In the genomic region with DNA sequence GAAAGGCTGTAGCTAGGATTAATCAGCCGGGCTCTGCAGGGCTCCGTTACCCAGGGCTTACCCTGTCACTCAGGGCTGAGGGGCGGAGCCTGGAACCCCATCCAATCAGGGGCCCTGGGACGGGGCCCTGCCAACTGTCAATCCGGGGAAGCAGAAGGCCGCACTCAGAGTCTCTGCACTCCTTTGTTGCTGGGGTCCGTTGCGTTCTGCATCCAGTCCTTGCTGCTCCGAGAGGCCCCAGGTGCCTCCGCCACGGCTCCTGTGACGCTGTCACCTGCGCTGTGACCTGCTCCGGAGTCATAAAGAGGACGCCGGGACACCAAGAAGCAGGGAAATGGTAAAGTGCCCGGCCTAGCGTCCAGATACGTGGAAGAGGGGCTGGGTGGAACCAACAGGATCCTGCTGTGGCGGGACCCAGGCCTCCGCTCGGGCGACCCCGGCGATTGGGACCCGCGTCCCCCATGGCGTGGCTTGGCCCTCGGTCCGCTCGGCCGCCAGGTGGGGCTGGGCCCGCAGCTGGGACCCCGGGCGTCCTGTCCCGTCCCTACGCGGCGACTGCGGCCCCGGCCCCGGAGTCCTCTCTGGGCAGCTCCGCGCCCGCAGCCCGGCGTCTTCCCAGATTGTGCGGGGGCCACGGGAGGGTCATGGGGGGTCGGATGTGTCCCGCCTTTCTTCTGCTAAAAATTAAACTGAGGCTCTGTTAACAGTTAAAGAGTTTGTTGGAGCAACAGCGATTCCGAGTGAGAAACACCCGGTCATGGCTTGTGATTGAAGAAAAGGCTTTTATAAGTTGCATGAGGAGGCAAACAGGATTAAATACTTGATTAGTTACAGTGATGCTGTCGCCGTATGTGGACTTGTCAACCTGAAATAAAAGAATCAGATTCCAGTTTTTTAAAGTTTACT, we compare ENCODE assay signal across 8 cellular contexts. TPM values are rescaled to one million over a fixed set of nuclear protein-coding genes. Genes with fewer than 3 reads are reported as not detected.
DNase-seq lines count a peak whose midpoint lies in the region; ATAC-seq, FAIRE-seq and TF ChIP-seq lines count a peak whose summit lies in the region.

A gene (plus strand): TSS at position 133 of the 906 bp plus-strand sequence. CDS start 7,431 bp downstream, outside the sequence.

- no peak within 1 kb of the TSS for H3K27ac ChIP-seq in H1 (ENCODE audit: low read depth, low read length)
- H3K27ac ChIP-seq in mesendoderm (ENCODE audit: low read depth, low read length): peak within 1 kb of the TSS; percentile 57

- peaks cover 9% of the 10 kb centered on the region; the same call in 1 of the 2 replicates for H3K23me2 ChIP-seq in H1 (ENCODE audit: low read depth, low read length)

- no peak within 1 kb of the TSS for H3K18ac ChIP-seq in H1 (ENCODE audit: extremely low read depth, low read length)
- no peak within 1 kb of the TSS for H3K18ac ChIP-seq in mesendoderm (ENCODE audit: low read length)

- H3K23ac ChIP-seq in H1 (ENCODE audit: insufficient read length): peak within 1 kb of the TSS; percentile 4
- H3K23ac ChIP-seq in mesendoderm (ENCODE audit: low read length): no peak within 1 kb of the TSS

- POLR2A ChIA-PET in H1 (lab: Charles Lee; ENCODE audit: partially characterized antibody): interaction anchor here (1.2 to 1.9 kb wide), 5 partner anchors 16 to 237 kb away, joined by 5 to 9 read pairs (median 6); a partner anchor contains a TSS

- H3K9me3 ChIP-seq in H1 (ENCODE audit: insufficient read depth in 2 of 2, low read depth in 1 of 2, low read length in 1 of 2): 0 out of 4 replicates have a peak, but pooled peaks cover 0 to 5% of the 10 kb centered on the region in 2 experiments

- H2AK5ac ChIP-seq in H1 (ENCODE audit: low read depth, low read length) (no peak within 1 kb of the TSS), mesendoderm (ENCODE audit: low read length) (no peak within 1 kb of the TSS)

- H3K79me2 ChIP-seq in H1 (ENCODE audit: control insufficient read depth in 1 of 2, insufficient read depth in 2 of 2, low read length in 2 of 2) (no peaks in the 10 kb centered on the region), mesendoderm (ENCODE audit: control insufficient read depth, insufficient read depth, low read length) (no peaks in the 10 kb centered on the region)

- H3K27me3 ChIP-seq in H1 (replicated peaks in 1 of 4; ENCODE audit: control insufficient read depth in 3 of 4, extremely low read depth in 1 of 4, insufficient read depth in 3 of 4, low read length in 3 of 4) (peaks cover 0 to 10% (median under 1%) of the 10 kb centered on the region in 4 experiments; a peak in 2 of 7 replicates), mesendoderm (ENCODE audit: insufficient read depth, low read length, poor library complexity) (no peaks in the 10 kb centered on the region)

- peak; percentile 84 for ATAC-seq in HG03457 (IDR thresholded peaks at IDR 0.05; ENCODE audit: unreplicated experiment)

- H4K91ac ChIP-seq in H1 (replicated peaks; ENCODE audit: insufficient read length, low read length): no peak within 1 kb of the TSS

- no peak for TF ChIP-seq EP300 in H1 (IDR thresholded peaks at IDR 0.05; ENCODE audit: borderline replicate concordance in 1 of 2, low read depth in 2 of 2, low read length in 2 of 2)

- 4% methylated on average over 43 of the region's 56 CpGs; no CpG with 5 or more reads in 1 of the 2 experiments for WGBS in H1 (ENCODE audit: extremely low coverage in 1 of 2, insufficient coverage in 1 of 2, insufficient read length in 1 of 2, insufficient replicate concordance in 2 of 2, low coverage in 1 of 2, low lambda C conversion rate in 2 of 2, missing lambda C conversion rate in 1 of 2), 2 experiments
- WGBS in mesendoderm (ENCODE audit: extremely low coverage, insufficient coverage, low lambda C conversion rate): no CpG with 5 or more reads among the region's 56 CpGs

- no peak within 1 kb of the TSS for H2BK5ac ChIP-seq in H1 (ENCODE audit: low read depth, low read length)
- no peak within 1 kb of the TSS for H2BK5ac ChIP-seq in mesendoderm (ENCODE audit: low read length)

- H3K79me1 ChIP-seq in H1 (ENCODE audit: low read depth, low read length): no peaks in the 10 kb centered on the region
- H3K79me1 ChIP-seq in mesendoderm (ENCODE audit: low read length): no peaks in the 10 kb centered on the region

- H3K14ac ChIP-seq in H1 (ENCODE audit: insufficient read length): no peak within 1 kb of the TSS

- H2BK120ac ChIP-seq in H1 (replicated peaks; ENCODE audit: low read depth, low read length) (no peak within 1 kb of the TSS), mesendoderm (ENCODE audit: low read depth, low read length) (no peak within 1 kb of the TSS)

- H3K4me2 ChIP-seq in H1 (ENCODE audit: insufficient read depth in 1 of 2, low read depth in 2 of 2, low read length in 2 of 2) (peak within 1 kb of the TSS; percentile 75 to 99), mesendoderm (ENCODE audit: low read length) (peak within 1 kb of the TSS; percentile 100)

- no peak within 1 kb of the TSS for H4K5ac ChIP-seq in H1 (ENCODE audit: insufficient read length, low read depth, low read length)
- no peak within 1 kb of the TSS for H4K5ac ChIP-seq in mesendoderm (ENCODE audit: low read length)

- no peak within 1 kb of the TSS for H4K8ac ChIP-seq in H1 (ENCODE audit: extremely low read depth, insufficient read depth, low read length)
- H4K8ac ChIP-seq in mesendoderm (ENCODE audit: low read depth, low read length): no peak within 1 kb of the TSS

- H2BK15ac ChIP-seq in H1 (ENCODE audit: low read length): no peak within 1 kb of the TSS
- no peak within 1 kb of the TSS for H2BK15ac ChIP-seq in mesendoderm (replicated peaks; ENCODE audit: low read depth)

- H3K4me3 ChIP-seq in H1 (ENCODE audit: extremely low read depth in 1 of 4, insufficient read depth in 2 of 4, low read depth in 3 of 4, low read length in 4 of 4) (peak within 1 kb of the TSS; percentile 49 to 80 (median 76)), mesendoderm (ENCODE audit: low read length) (peak within 1 kb of the TSS; percentile 64)

- H3K4ac ChIP-seq in H1 (replicated peaks; ENCODE audit: insufficient read length, low read depth, low read length): no peak within 1 kb of the TSS
- no peak within 1 kb of the TSS for H3K4ac ChIP-seq in mesendoderm (ENCODE audit: low read depth, low read length)

- H3K9ac ChIP-seq in H1 (replicated peaks in 1 of 4; ENCODE audit: extremely low read depth in 1 of 4, low read depth in 3 of 4, low read length in 3 of 4) (no peak within 1 kb of the TSS; a peak in 2 of 7 replicates), mesendoderm (ENCODE audit: low read length) (peak within 1 kb of the TSS; percentile 76)

- TF ChIP-seq POLR2A in GM19099 (IDR thresholded peaks at IDR 0.05; ENCODE audit: extremely low read depth, insufficient read length, low read depth): peak; percentile 55
- TF ChIP-seq POLR2A in H1 (IDR thresholded peaks at IDR 0.05; ENCODE audit: control extremely low read depth in 1 of 2, low read depth in 2 of 2, low read length in 2 of 2): peak in 1 of 2 experiments; percentile 44; a peak in 1 of 3 replicates

- peak within 1 kb of the TSS; percentile 80; the same call in 1 of the 2 replicates for H2AFZ ChIP-seq in H1 (ENCODE audit: low read length)

- TF ChIP-seq CTCF in H1 (IDR thresholded peaks at IDR 0.05; ENCODE audit: control extremely low read depth in 1 of 3, insufficient read depth in 1 of 3, low read depth in 1 of 3, low read length in 3 of 3): peak; percentile 38 to 43 (median 38)

- no peak within 1 kb of the TSS for H3K56ac ChIP-seq in H1 (replicated peaks; ENCODE audit: insufficient read length, low read depth, low read length)
- peak within 1 kb of the TSS; percentile 92 for H3K56ac ChIP-seq in mesendoderm (ENCODE audit: low read length)

- peak in 1 of 2 experiments; percentile 38; a peak in 3 of 4 replicates for TF ChIP-seq RAD21 in H1 (IDR thresholded peaks at IDR 0.05 in 1 of 2, conservative IDR thresholded peaks at IDR 0.05 in 1 of 2; ENCODE audit: low read depth in 2 of 2, low read length in 2 of 2)

- FAIRE-seq in H1 (lab: Jason Lieb, UNC): peak; percentile 89

- H2BK12ac ChIP-seq in H1 (ENCODE audit: low read depth, low read length): no peak within 1 kb of the TSS

- H3K4me1 ChIP-seq in H1 (replicated peaks in 1 of 4; ENCODE audit: control insufficient read depth in 3 of 4, insufficient read depth in 4 of 4, low read length in 3 of 4): peaks cover 0 to 9% (median 6%) of the 10 kb centered on the region in 4 experiments; a peak in 5 of 7 replicates
- no peaks in the 10 kb centered on the region for H3K4me1 ChIP-seq in mesendoderm (ENCODE audit: control insufficient read depth, low read depth, low read length)

- H2BK20ac ChIP-seq in H1 (ENCODE audit: low read length): no peak within 1 kb of the TSS

- H3K36me3 ChIP-seq in H1 (ENCODE audit: control insufficient read depth in 2 of 4, insufficient read depth in 4 of 4, low read length in 3 of 4): no peaks in the 10 kb centered on the region
- no peaks in the 10 kb centered on the region for H3K36me3 ChIP-seq in mesendoderm (ENCODE audit: control insufficient read depth, insufficient read depth, low read length)

- DNase-seq in AML-193 (lab: John Stamatoyannopoulos, UW) (peak; percentile 93 to 94), NCI-H82 treated with DMSO at 0.1 percent for 48 hours (lab: John Stamatoyannopoulos, UW; ENCODE audit: unreplicated experiment) (peak; percentile 83), H1 (ENCODE audit: low read depth in 1 of 2, low spot score in 2 of 2) (peak; percentile 75 to 94), mesendoderm (peak; percentile 96)
- DNase-seq in activated CD8-positive, alpha-beta memory T cell treated with anti-CD3 and anti-CD28 coated beads for 4 hours (ENCODE audit: low read depth in 2 of 2): peak; percentile 70 to 77
- peak; percentile 75 for DNase-seq in stimulated activated CD8-positive, alpha-beta memory T cell treated with anti-CD3 and anti-CD28 coated beads, Interleukin-12 subunit alpha, Interleukin-12 subunit beta, amount 100 ng/mL, for 1 hour (ENCODE audit: low read depth)

- peaks cover 0 to 2% of the 10 kb centered on the region in 2 experiments for H4K20me1 ChIP-seq in H1 (replicated peaks in 1 of 2; ENCODE audit: control insufficient read depth in 1 of 2, insufficient read depth in 2 of 2, low read length in 2 of 2)

- CTCF ChIA-PET in H1 (lab: Charles Lee; ENCODE audit: partially characterized antibody): interaction anchor here (0.5 to 5.7 kb wide), 44 partner anchors 9 to 865 kb away, joined by 3 to 59 read pairs (median 4); a partner anchor contains a TSS

TF ChIP-seq in H1, 55 proteins besides CTCF, POLR2A, EP300 and RAD21 (continues in another document):
- peak; percentile 60 for TF ChIP-seq CREB1 (IDR thresholded peaks at IDR 0.05)
- TF ChIP-seq FOSL1 (IDR thresholded peaks at IDR 0.05; ENCODE audit: insufficient read depth, low read depth, low read length): no peak

RNA-seq across cellular contexts. Expression of the gene that starts here (rescaled TPM):
- total RNA-seq in H1 (2021; fragmentation: NEBNext Ultra II Directional; extraction: Animal tissue kit (Norgen Biotek cat#: 25700)): 0.78 and 0.84 TPM in 2 replicates
- 0.18 and 0.31 TPM in 2 replicates for polyA plus RNA-seq in H1 (2011; rRNA removed)
- polyA plus RNA-seq in H1 (2011; cell fraction: cytosol; rRNA removed): 0.22 TPM
- polyA plus RNA-seq in H1 (2011; cell fraction: nucleus; rRNA removed): 0.20 TPM
- 0.39 to 0.79 TPM (median 0.60 TPM) in 4 replicates for polyA plus RNA-seq in H1 (2012, experiment 1 of 2)
- not detected for polyA plus RNA-seq in H1 (2012, experiment 2 of 2)
- 0.28 TPM for polyA plus RNA-seq in H1 (2013, experiment 1 of 2)
- polyA plus RNA-seq in H1 (2013, experiment 2 of 2): 0.28 TPM
- polyA minus RNA-seq in H1 (2011; rRNA and poly(A)+ RNA removed): 1.3 and 1.5 TPM in 2 replicates
- polyA minus RNA-seq in H1 (2011; cell fraction: cytosol; rRNA and poly(A)+ RNA removed): 0.88 TPM
- not detected for polyA minus RNA-seq in H1 (2011; cell fraction: nucleus; rRNA and poly(A)+ RNA removed)
- 0.20 TPM for polyA plus RNA-seq in mesendoderm (2013, experiment 1 of 2)
- polyA plus RNA-seq in mesendoderm (2013, experiment 2 of 2): 0.17 TPM
